ENCODE assay signal across 21 cellular contexts in genomic region chr7:10723832-10724231, GRCh38.
DNase-seq lines count a peak whose midpoint lies in the region; ATAC-seq and TF ChIP-seq lines count a peak whose summit lies in the region.
"Had no signal": no experiment of that assay in that cellular context is flagged by ENCODE, and none has a peak within 500 bp of the region (broad histone marks: within the 10 kb centered on the region; RNA-seq: fewer than 3 reads in every experiment).

No MANE protein-coding gene starts in this region.

- H3K27ac ChIP-seq in GM23338 (ENCODE audit: low read depth) (no peak overlapping the region), colonic mucosa (no peak overlapping the region)
- H3K27ac ChIP-seq: A549; BLaER1 treated with 17β-estradiol and CSF1 and Interleukin-3, amounts not matched to agents 10 nM and 100 nM had no signal

- TF ChIP-seq CTCF in GM23338 (conservative IDR thresholded peaks at IDR 0.05; ENCODE audit: low read depth in 2 of 2) (no peak), colonic mucosa (IDR thresholded peaks at IDR 0.05) (no peak)

- H3K36me3 ChIP-seq in GM23338 (ENCODE audit: insufficient read depth) (no peaks in the 10 kb centered on the region), colonic mucosa (no peaks in the 10 kb centered on the region)
- H3K36me3 ChIP-seq: BE2C; BLaER1 treated with 17β-estradiol and CSF1 and Interleukin-3, amounts not matched to agents 10 nM and 100 nM; HAP-1 had no signal

- H3K9ac ChIP-seq in colonic mucosa (ENCODE audit: low read depth in 2 of 2, low read length in 2 of 2) = no peak overlapping the region
- H3K9ac ChIP-seq: BLaER1 treated with 17β-estradiol and CSF1 and Interleukin-3, amounts not matched to agents 10 nM and 100 nM had no signal

- no peaks in the 10 kb centered on the region for H3K27me3 ChIP-seq in GM23338 (ENCODE audit: insufficient read depth)
- H3K27me3 ChIP-seq in colonic mucosa = no peaks in the 10 kb centered on the region
- H3K27me3 ChIP-seq: BE2C; BLaER1 treated with 17β-estradiol and CSF1 and Interleukin-3, amounts not matched to agents 10 nM and 100 nM had no signal

- no peaks in the 10 kb centered on the region for H3K36me3 Mint-ChIP-seq in GM23338 (ENCODE audit: low read depth)
- no peaks in the 10 kb centered on the region for H3K36me3 Mint-ChIP-seq in activated naive CD8-positive, alpha-beta T cell treated with anti-CD3 and anti-CD28 coated beads, Interleukin-2, amount 50 U/mL, for 24 hours (ENCODE audit: low read depth)
- H3K36me3 Mint-ChIP-seq: CD4-positive, alpha-beta memory T cell had no signal

- DNase-seq in GM23338 (ENCODE audit: low spot score) = no peak
- DNase-seq in OCI-M1 (lab: John Stamatoyannopoulos, UW) = peak; percentile 4
- peak; percentile 31 to 53 for DNase-seq in erythroblast (lab: John Stamatoyannopoulos, UW)
- no peak for DNase-seq in NCI-H1694 treated with DMSO at 0.1 percent for 48 hours (lab: John Stamatoyannopoulos, UW)
- no peak for DNase-seq in colonic mucosa
- DNase-seq in activated naive CD8-positive, alpha-beta T cell treated with anti-CD3 and anti-CD28 coated beads, Interleukin-2, amount 50 U/mL, for 24 hours = no peak
- DNase-seq: 8988T; ACHN; AML-193; BE2C; Calu3; CD4-positive, alpha-beta memory T cell; COR-L47; DMS53; DMS79 treated with DMSO at 0.1 percent for 48 hours; GF-D8; GOT3; HFFc6 had no signal

- peaks cover 2% of the 10 kb centered on the region for H3K27me3 Mint-ChIP-seq in GM23338 (ENCODE audit: insufficient read depth, low read depth, poor library complexity)
- H3K27me3 Mint-ChIP-seq in activated naive CD8-positive, alpha-beta T cell treated with anti-CD3 and anti-CD28 coated beads, Interleukin-2, amount 50 U/mL, for 24 hours = no peaks in the 10 kb centered on the region
- H3K27me3 Mint-ChIP-seq: CD4-positive, alpha-beta memory T cell had no signal

- intact Hi-C loops in colonic mucosa (cut with DNase I) = no loop called here

- H3F3A ChIP-seq in GM23338 (replicated peaks; ENCODE audit: low read depth) = no peaks in the 10 kb centered on the region

- no peaks in the 10 kb centered on the region for H3K79me2 ChIP-seq in GM23338 (replicated peaks; ENCODE audit: insufficient read depth)

- H3K4me2 ChIP-seq in GM23338 = no peak overlapping the region
- H3K4me2 ChIP-seq: A549; BLaER1 treated with 17β-estradiol and CSF1 and Interleukin-3, amounts not matched to agents 10 nM and 100 nM had no signal

- H2AFZ ChIP-seq in GM23338 = no peak overlapping the region

- H3K9me2 ChIP-seq in GM23338 (ENCODE audit: insufficient read depth) = no peaks in the 10 kb centered on the region

- H3K4me3 Mint-ChIP-seq in GM23338 = no peak overlapping the region
- H3K4me3 Mint-ChIP-seq in activated naive CD8-positive, alpha-beta T cell treated with anti-CD3 and anti-CD28 coated beads, Interleukin-2, amount 50 U/mL, for 24 hours = no peak overlapping the region
- H3K4me3 Mint-ChIP-seq: CD4-positive, alpha-beta memory T cell; HFFc6 had no signal

- no peaks in the 10 kb centered on the region for H4K20me1 ChIP-seq in GM23338 (replicated peaks; ENCODE audit: insufficient read depth)
- H4K20me1 ChIP-seq: BLaER1 treated with 17β-estradiol and CSF1 and Interleukin-3, amounts not matched to agents 10 nM and 100 nM had no signal

- peaks cover 7% of the 10 kb centered on the region for H3K4me1 Mint-ChIP-seq in GM23338
- H3K4me1 Mint-ChIP-seq in activated naive CD8-positive, alpha-beta T cell treated with anti-CD3 and anti-CD28 coated beads, Interleukin-2, amount 50 U/mL, for 24 hours = no peaks in the 10 kb centered on the region
- H3K4me1 Mint-ChIP-seq: CD4-positive, alpha-beta memory T cell had no signal

- no peak for TF ChIP-seq POLR2A in erythroblast (IDR thresholded peaks at IDR 0.05; ENCODE audit: low read length)

- no peak for ATAC-seq in GM23338
- ATAC-seq in activated naive CD8-positive, alpha-beta T cell treated with anti-CD3 and anti-CD28 coated beads, Interleukin-2, amount 50 U/mL, for 24 hours = no peak
- ATAC-seq: A549 had no signal

- peak overlapping the region; percentile 63; the same call in 1 of the 2 replicates for H3K27ac Mint-ChIP-seq in GM23338
- H3K27ac Mint-ChIP-seq in activated naive CD8-positive, alpha-beta T cell treated with anti-CD3 and anti-CD28 coated beads, Interleukin-2, amount 50 U/mL, for 24 hours = no peak overlapping the region
- H3K27ac Mint-ChIP-seq: CD4-positive, alpha-beta memory T cell; HFFc6 had no signal

- no peaks in the 10 kb centered on the region for H3K4me1 ChIP-seq in GM23338 (ENCODE audit: insufficient read depth)
- no peaks in the 10 kb centered on the region for H3K4me1 ChIP-seq in colonic mucosa
- H3K4me1 ChIP-seq: A549; BE2C; BLaER1 treated with 17β-estradiol and CSF1 and Interleukin-3, amounts not matched to agents 10 nM and 100 nM had no signal

- H3K9me3 ChIP-seq in colonic mucosa = no peaks in the 10 kb centered on the region
- H3K9me3 ChIP-seq: A549; BE2C; BLaER1 treated with 17β-estradiol and CSF1 and Interleukin-3, amounts not matched to agents 10 nM and 100 nM; HAP-1 had no signal

- H3K4me3 ChIP-seq in GM23338 (no peak overlapping the region), colonic mucosa (no peak overlapping the region)
- H3K4me3 ChIP-seq: A549; BLaER1 treated with 17β-estradiol and CSF1 and Interleukin-3, amounts not matched to agents 10 nM and 100 nM; HAP-1 had no signal

- no peaks in the 10 kb centered on the region for H3K9me3 Mint-ChIP-seq in GM23338
- no peaks in the 10 kb centered on the region for H3K9me3 Mint-ChIP-seq in activated naive CD8-positive, alpha-beta T cell treated with anti-CD3 and anti-CD28 coated beads, Interleukin-2, amount 50 U/mL, for 24 hours

TF ChIP-seq in GM23338, 12 proteins besides CTCF, POLR2A, EP300 and RAD21 (continues in another document):
- TF ChIP-seq EZH2 (IDR thresholded peaks at IDR 0.05; ENCODE audit: low read depth, unreplicated experiment) (no peak), STAT1 (IDR thresholded peaks at IDR 0.05; ENCODE audit: unreplicated experiment) (no peak), ZNF114 (CRISPR knock-in tag; IDR thresholded peaks at IDR 0.05) (no peak), CREB1 (CRISPR knock-in tag; IDR thresholded peaks at IDR 0.05; ENCODE audit: low read depth) (no peak), ZNF331 (CRISPR knock-in tag; IDR thresholded peaks at IDR 0.05; ENCODE audit: low read depth) (no peak), ZNF462 (CRISPR knock-in tag; IDR thresholded peaks at IDR 0.05) (no peak)

Comparison
In these comparisons a context has a peak if more than half of its experiments do, and no peak if none do; other contexts are left out.
1. DNase-seq: peak in OCI-M1 (single experiment) and erythroblast (2 of 2); none in GM23338 (single experiment), NCI-H1694 treated with DMSO at 0.1 percent for 48 hours (single experiment), colonic mucosa (single experiment) and activated naive CD8-positive, alpha-beta T cell treated with anti-CD3 and anti-CD28 coated beads, Interleukin-2, amount 50 U/mL, for 24 hours (single experiment).